8 cellular contexts compared by ENCODE assay signal in genomic region chr12:108839011-108839889, GRCh38. TPM values are rescaled to one million over a fixed set of nuclear protein-coding genes. Genes with fewer than 3 reads are reported as not detected.
DNase-seq lines count a peak whose midpoint lies in the region; ATAC-seq and FAIRE-seq lines count a peak whose summit lies in the region.

No MANE protein-coding gene starts in this region.

- POLR2A ChIA-PET in activated CD8-positive, alpha-beta T cell treated with anti-CD3 and anti-CD28 coated beads, Interleukin-2, amount 10 ng/mL, durations not matched to agents 7 days and 5 days (lab: Charles Lee), result interaction anchor here (1.2 to 3.9 kb wide), 4 partner anchors 12 to 19 kb away, joined by 3 to 27 read pairs (median 8); partner anchors contain the start of gene SSH1

- H3K4me3 Mint-ChIP-seq in activated CD8-positive, alpha-beta T cell treated with anti-CD3 and anti-CD28 coated beads, Interleukin-2, amount 10 ng/mL, durations not matched to agents 7 days and 5 days, result peak overlapping the region; percentile 42

- intact Hi-C loops in Right ventricle myocardium superior (cut with DNase I), result no loop called here

- peaks cover 61% of the 10 kb centered on the region for H3K4me1 Mint-ChIP-seq in activated CD8-positive, alpha-beta T cell treated with anti-CD3 and anti-CD28 coated beads, Interleukin-2, amount 10 ng/mL, durations not matched to agents 7 days and 5 days (ENCODE audit: low read depth)

- CTCF ChIA-PET in activated CD8-positive, alpha-beta T cell treated with anti-CD3 and anti-CD28 coated beads, Interleukin-2, amount 10 ng/mL, durations not matched to agents 7 days and 5 days (lab: Charles Lee), result interaction anchor here (1.2 to 2.1 kb wide), 5 partner anchors 10 to 175 kb away, joined by 3 to 9 read pairs (median 4); partner anchors contain the start of gene SSH1

- no peaks in the 10 kb centered on the region for H3K27me3 Mint-ChIP-seq in activated CD8-positive, alpha-beta T cell treated with anti-CD3 and anti-CD28 coated beads, Interleukin-2, amount 10 ng/mL, durations not matched to agents 7 days and 5 days (ENCODE audit: low read depth)

- no peaks in the 10 kb centered on the region for H3K9me3 ChIP-seq in small intestine (ENCODE audit: control insufficient read depth, low read depth)

- ATAC-seq in activated CD8-positive, alpha-beta T cell treated with anti-CD3 and anti-CD28 coated beads, Interleukin-2, amount 10 ng/mL, durations not matched to agents 7 days and 5 days, result peak; percentile 4
- peak; percentile 30 for ATAC-seq in Right ventricle myocardium superior (ENCODE audit: poor library complexity)
- ATAC-seq in GM21717 (IDR thresholded peaks at IDR 0.05; ENCODE audit: unreplicated experiment), result no peak
- no peak for ATAC-seq in HG02623 (IDR thresholded peaks at IDR 0.05; ENCODE audit: unreplicated experiment)

- peak overlapping the region; percentile 54 to 88 for H3K27ac ChIP-seq in small intestine (ENCODE audit: low read depth in 1 of 2, low read length in 1 of 2)

- no peaks in the 10 kb centered on the region for H3K27me3 ChIP-seq in small intestine (ENCODE audit: control insufficient read depth in 2 of 2, insufficient read depth in 2 of 2, low read length in 2 of 2)

- H3K36me3 Mint-ChIP-seq in activated CD8-positive, alpha-beta T cell treated with anti-CD3 and anti-CD28 coated beads, Interleukin-2, amount 10 ng/mL, durations not matched to agents 7 days and 5 days (ENCODE audit: low read depth), result peaks cover 54% of the 10 kb centered on the region

- H3K9me3 Mint-ChIP-seq in activated CD8-positive, alpha-beta T cell treated with anti-CD3 and anti-CD28 coated beads, Interleukin-2, amount 10 ng/mL, durations not matched to agents 7 days and 5 days (ENCODE audit: insufficient read depth), result no peaks in the 10 kb centered on the region

- in situ Hi-C loops in ACHN (cut with HindIII; ENCODE audit: low pct_ligation_motif_present, low pct_unique_long_range_greater_than_20kb, low sequenced_read_pairs), result no loop called here

- WGBS in small intestine, 3 donors, result 55 to 84% (median 76%) methylated on average over 6 of the region's 6 CpGs

- no peak for FAIRE-seq in small intestine (lab: Jason Lieb, UNC)

- no peaks in the 10 kb centered on the region for H3K36me3 ChIP-seq in small intestine (ENCODE audit: control insufficient read depth in 2 of 2, insufficient read depth in 2 of 2, low read length in 2 of 2)

- DNase-seq in GM04503 (ENCODE audit: low read depth) (peak; percentile 91), Right ventricle myocardium superior (peak; percentile 68), small intestine (no peak), RPMI8226 (no peak), ACHN (no peak)
- DNase-seq in activated CD8-positive, alpha-beta T cell treated with anti-CD3 and anti-CD28 coated beads, Interleukin-2, amount 10 ng/mL, durations not matched to agents 7 days and 5 days, result no peak

- no peak overlapping the region for H3K4me3 ChIP-seq in small intestine (ENCODE audit: low read depth in 1 of 2, low read length in 2 of 2)

- peak overlapping the region; percentile 86 for H3K27ac Mint-ChIP-seq in activated CD8-positive, alpha-beta T cell treated with anti-CD3 and anti-CD28 coated beads, Interleukin-2, amount 10 ng/mL, durations not matched to agents 7 days and 5 days

- peaks cover 0 to 9% of the 10 kb centered on the region in 2 donors for H3K4me1 ChIP-seq in small intestine (ENCODE audit: control insufficient read depth in 2 of 2, insufficient read depth in 1 of 2, low read depth in 1 of 2, low read length in 1 of 2)

RNA-seq across cellular contexts. Expression of gene SSH1, which starts 18.1 kb away (rescaled TPM):
- 10 to 100 TPM; 27.5 to 29.8 TPM for total RNA-seq in activated CD8-positive, alpha-beta T cell treated with anti-CD3 and anti-CD28 coated beads, Interleukin-2, amount 10 ng/mL, durations not matched to agents 7 days and 5 days
- 26.3 TPM for total RNA-seq in Right ventricle myocardium superior
- 1 to 10 TPM; 1.6 to 7.0 (median 2.2) TPM for polyA plus RNA-seq in small intestine

RNA-seq across cellular contexts. Expression of gene DAO, which starts 40.6 kb away (rescaled TPM):
- not detected for total RNA-seq in activated CD8-positive, alpha-beta T cell treated with anti-CD3 and anti-CD28 coated beads, Interleukin-2, amount 10 ng/mL, durations not matched to agents 7 days and 5 days
- total RNA-seq in Right ventricle myocardium superior, result not detected
- polyA plus RNA-seq in small intestine, result not detected

Comparison
In these comparisons a context has a peak if more than half of its experiments do, and no peak if none do; other contexts are left out.
1. DNase-seq: peak in GM04503 (single experiment) and Right ventricle myocardium superior (single experiment); none in activated CD8-positive, alpha-beta T cell treated with anti-CD3 and anti-CD28 coated beads, Interleukin-2, amount 10 ng/mL, durations not matched to agents 7 days and 5 days (single experiment), small intestine (single experiment), RPMI8226 (single experiment) and ACHN (single experiment).
2. ATAC-seq: peak in activated CD8-positive, alpha-beta T cell treated with anti-CD3 and anti-CD28 coated beads, Interleukin-2, amount 10 ng/mL, durations not matched to agents 7 days and 5 days (single experiment) and Right ventricle myocardium superior (single experiment); none in GM21717 (single experiment) and HG02623 (single experiment).